In genomic region chr12:67477682-67478265, GRCh38 we compare ENCODE assay signal across 19 cellular contexts.
"Had no signal": no experiment of that assay in that cellular context is flagged by ENCODE, and none has a peak within 500 bp of the region (broad histone marks: within the 10 kb centered on the region; RNA-seq: fewer than 3 reads in every experiment).

No MANE protein-coding gene starts in this region.

- H3K27ac ChIP-seq: coronary artery, heart right ventricle, psoas muscle, sigmoid colon, upper lobe of right lung, VCaP had no signal

- H3K4me3 ChIP-seq: coronary artery, heart right ventricle, psoas muscle, sigmoid colon, upper lobe of right lung had no signal

- ATAC-seq: heart right ventricle, psoas muscle, upper lobe of right lung had no signal

- FAIRE-seq: astrocyte, endothelial cell of umbilical vein, islet of Langerhans had no signal

- DNase-seq: activated CD4-positive, alpha-beta T cell treated with anti-CD3 and anti-CD28 coated beads for 48 hours; activated naive CD4-positive, alpha-beta T cell treated with Interleukin-2 at 50 U/mL for 16 hours; effector CD4-positive, alpha-beta T cell; foreskin melanocyte; heart right ventricle; mammary epithelial cell; nephron progenitor cell; psoas muscle; sigmoid colon; stimulated activated CD4-positive, alpha-beta T cell treated with anti-CD3 and anti-CD28 coated beads, Interleukin-2, amount 100 ng/mL, for 48 hours; stimulated activated naive CD4-positive, alpha-beta T cell treated with Interleukin-2 at 50 U/mL for 16 hours; T1000; upper lobe of right lung had no signal

- H3K4me3 Mint-ChIP-seq: activated T-helper 1 cell treated with anti-CD3 and anti-CD28 coated beads, Interleukin-12 subunit alpha, Interleukin-12 subunit beta, Interleukin-2, Interleukin-4 antibody, amounts not matched to agents 30 ng/mL and 10 ng/mL and 1 ng/mL, durations not matched to agents 14 hours and 24 hours and 36 hours; nephron progenitor cell had no signal

- H3K36me3 ChIP-seq: heart right ventricle, sigmoid colon, upper lobe of right lung had no signal

- H3K27ac Mint-ChIP-seq: activated T-helper 1 cell treated with anti-CD3 and anti-CD28 coated beads, Interleukin-12 subunit alpha, Interleukin-12 subunit beta, Interleukin-2, Interleukin-4 antibody, amounts not matched to agents 30 ng/mL and 10 ng/mL and 1 ng/mL, durations not matched to agents 14 hours and 24 hours and 36 hours; nephron progenitor cell had no signal

- H3K27me3 ChIP-seq: heart right ventricle, sigmoid colon, upper lobe of right lung had no signal

- H3K9me3 ChIP-seq: heart right ventricle, psoas muscle, sigmoid colon, upper lobe of right lung had no signal

- H3K4me1 ChIP-seq: upper lobe of right lung had no signal

- H3K9me3 Mint-ChIP-seq: activated T-helper 1 cell treated with anti-CD3 and anti-CD28 coated beads, Interleukin-12 subunit alpha, Interleukin-12 subunit beta, Interleukin-2, Interleukin-4 antibody, amounts not matched to agents 30 ng/mL and 10 ng/mL and 1 ng/mL, durations not matched to agents 14 hours and 24 hours and 36 hours; nephron progenitor cell had no signal
